Comparison of ENCODE assay signal across 16 cellular contexts in genomic region chr19:8259922-8260247, GRCh38.
"Had no signal": no experiment of that assay in that cellular context is flagged by ENCODE, and none has a peak within 500 bp of the region (broad histone marks: within the 10 kb centered on the region; RNA-seq: fewer than 3 reads in every experiment).

No MANE protein-coding gene starts in this region.

- H3K27ac ChIP-seq: adrenal gland, colonic mucosa, esophagus muscularis mucosa, right atrium auricular region had no signal

- DNase-seq: activated B cell treated with CpG ODN at 0.5 μM for 24 hours; activated CD4-positive, alpha-beta T cell treated with anti-CD3 and anti-CD28 coated beads for 48 hours; activated CD8-positive, alpha-beta memory T cell treated with anti-CD3 and anti-CD28 coated beads for 24 hours; activated naive CD4-positive, alpha-beta T cell treated with anti-CD3 and anti-CD28 coated beads, Interleukin-2, amount 10 ng/mL, durations not matched to agents 7 days and 5 days; activated T-cell treated with anti-CD3 and anti-CD28 coated beads for 4 hours; adrenal gland; caudate nucleus; colonic mucosa; mammary epithelial cell; nucleus accumbens had no signal

- H3K9me3 Mint-ChIP-seq: activated B cell treated with CpG ODN at 0.5 μM for 24 hours; activated naive CD4-positive, alpha-beta T cell treated with anti-CD3 and anti-CD28 coated beads, Interleukin-2, amount 10 ng/mL, durations not matched to agents 7 days and 5 days; naive thymus-derived CD8-positive, alpha-beta T cell had no signal

- H3K4me3 ChIP-seq: adrenal gland, colonic mucosa, esophagus muscularis mucosa, mucosa of descending colon, right atrium auricular region, smooth muscle cell had no signal

- H3K27ac Mint-ChIP-seq: activated B cell treated with CpG ODN at 0.5 μM for 24 hours; activated naive CD4-positive, alpha-beta T cell treated with anti-CD3 and anti-CD28 coated beads, Interleukin-2, amount 10 ng/mL, durations not matched to agents 7 days and 5 days; progenitor cell of endocrine pancreas had no signal

- H3K36me3 ChIP-seq: colonic mucosa had no signal

- H3K9me3 ChIP-seq: adrenal gland, colonic mucosa, esophagus muscularis mucosa, mucosa of descending colon, right atrium auricular region had no signal

- H3K27me3 ChIP-seq: adrenal gland, colonic mucosa, esophagus muscularis mucosa, right atrium auricular region had no signal

- H3K4me3 Mint-ChIP-seq: activated B cell treated with CpG ODN at 0.5 μM for 24 hours; activated naive CD4-positive, alpha-beta T cell treated with anti-CD3 and anti-CD28 coated beads, Interleukin-2, amount 10 ng/mL, durations not matched to agents 7 days and 5 days had no signal

- H3K27me3 Mint-ChIP-seq: activated B cell treated with CpG ODN at 0.5 μM for 24 hours; activated naive CD4-positive, alpha-beta T cell treated with anti-CD3 and anti-CD28 coated beads, Interleukin-2, amount 10 ng/mL, durations not matched to agents 7 days and 5 days; naive thymus-derived CD8-positive, alpha-beta T cell; progenitor cell of endocrine pancreas had no signal

- H3K4me1 ChIP-seq: adrenal gland, colonic mucosa, esophagus muscularis mucosa, right atrium auricular region had no signal

- ATAC-seq: mucosa of descending colon; naive thymus-derived CD8-positive, alpha-beta T cell had no signal

- H3K4me1 Mint-ChIP-seq: activated B cell treated with CpG ODN at 0.5 μM for 24 hours had no signal
